Comparison of ENCODE assay signal across 17 cellular contexts in the genomic region with DNA sequence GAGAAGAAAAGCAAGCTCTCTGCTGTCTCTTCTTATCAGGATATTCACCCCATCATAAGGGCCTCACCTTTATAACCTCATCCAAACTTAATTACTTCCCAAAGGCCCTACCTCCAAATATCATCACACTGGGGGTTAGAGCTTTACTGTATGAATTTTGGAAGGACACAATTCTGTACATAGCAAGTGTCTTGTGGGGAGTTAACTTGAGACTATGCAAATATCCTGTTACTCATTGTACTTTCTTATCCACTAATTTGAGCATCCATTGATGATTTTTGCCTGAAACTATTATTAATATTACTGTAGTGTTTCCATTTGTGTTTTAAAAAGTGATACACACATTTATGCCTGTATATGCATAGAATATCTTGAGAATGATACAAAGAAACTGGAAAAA.
"Had no signal": no experiment of that assay in that cellular context is flagged by ENCODE, and none has a peak within 500 bp of the region (broad histone marks: within the 10 kb centered on the region; RNA-seq: fewer than 3 reads in every experiment).

No MANE protein-coding gene starts in this region.

- H3K36me3 ChIP-seq: esophagus muscularis mucosa, heart right ventricle, left lung, lower lobe of right lung had no signal

- ATAC-seq: foreskin keratinocyte, heart right ventricle, left cardiac atrium, left lung, left ventricle myocardium superior, lower lobe of right lung had no signal

- H3K9me3 ChIP-seq: esophagus muscularis mucosa, heart right ventricle, left lung, lower lobe of right lung had no signal

- H3K4me3 ChIP-seq: coronary artery, dorsolateral prefrontal cortex, esophagus muscularis mucosa, heart right ventricle, left lung, lower lobe of right lung had no signal

- H3K27me3 ChIP-seq: dorsolateral prefrontal cortex, esophagus muscularis mucosa, foreskin keratinocyte, heart right ventricle, left lung had no signal

- DNase-seq: dermis blood vessel endothelial cell; dorsolateral prefrontal cortex; effector CD4-positive, alpha-beta T cell; effector memory CD4-positive, alpha-beta T cell; foreskin keratinocyte; glutamatergic neuron; head of caudate nucleus; heart right ventricle; hippocampal formation; left cardiac atrium; left lung; left ventricle myocardium superior; lower lobe of right lung; mesendoderm; midbrain had no signal

- H3K27ac ChIP-seq: coronary artery, dorsolateral prefrontal cortex, esophagus muscularis mucosa, foreskin keratinocyte, heart right ventricle, left lung, lower lobe of right lung had no signal
